10 cellular contexts compared by ENCODE assay signal in genomic region chr4:130233377-130234047, GRCh38.
DNase-seq lines count a peak whose midpoint lies in the region; ATAC-seq lines count a peak whose summit lies in the region.
"Had no signal": no experiment of that assay in that cellular context is flagged by ENCODE, and none has a peak within 500 bp of the region (broad histone marks: within the 10 kb centered on the region; RNA-seq: fewer than 3 reads in every experiment).

No MANE protein-coding gene starts in this region.

- H3K27ac Mint-ChIP-seq in activated CD4-positive, alpha-beta T cell treated with anti-CD3 and anti-CD28 coated beads for 36 hours, result no peak overlapping the region
- H3K27ac Mint-ChIP-seq in activated T-helper 1 cell treated with anti-CD3 and anti-CD28 coated beads, Interleukin-12 subunit alpha, Interleukin-12 subunit beta, Interleukin-2, Interleukin-4 antibody, amounts not matched to agents 30 ng/mL and 10 ng/mL and 1 ng/mL, durations not matched to agents 14 hours and 24 hours and 36 hours, result no peak overlapping the region
- H3K27ac Mint-ChIP-seq: activated naive CD4-positive, alpha-beta T cell treated with anti-CD3 and anti-CD28 coated beads, Interleukin-2, amount 50 U/mL, for 72 hours had no signal

- H3K9me3 Mint-ChIP-seq in activated CD4-positive, alpha-beta T cell treated with anti-CD3 and anti-CD28 coated beads for 36 hours (ENCODE audit: low read depth), result peaks cover 2% of the 10 kb centered on the region
- H3K9me3 Mint-ChIP-seq in activated T-helper 1 cell treated with anti-CD3 and anti-CD28 coated beads, Interleukin-12 subunit alpha, Interleukin-12 subunit beta, Interleukin-2, Interleukin-4 antibody, amounts not matched to agents 30 ng/mL and 10 ng/mL and 1 ng/mL, durations not matched to agents 14 hours and 24 hours and 36 hours, result no peaks in the 10 kb centered on the region

- H3K27me3 Mint-ChIP-seq in activated CD4-positive, alpha-beta T cell treated with anti-CD3 and anti-CD28 coated beads for 36 hours, result no peaks in the 10 kb centered on the region
- no peaks in the 10 kb centered on the region for H3K27me3 Mint-ChIP-seq in activated T-helper 1 cell treated with anti-CD3 and anti-CD28 coated beads, Interleukin-12 subunit alpha, Interleukin-12 subunit beta, Interleukin-2, Interleukin-4 antibody, amounts not matched to agents 30 ng/mL and 10 ng/mL and 1 ng/mL, durations not matched to agents 14 hours and 24 hours and 36 hours (ENCODE audit: insufficient read depth)

- intact Hi-C loops in activated CD4-positive, alpha-beta T cell treated with anti-CD3 and anti-CD28 coated beads for 36 hours (cut with DNase I, micrococcal nuclease), result no loop called here
- intact Hi-C loops in activated T-helper 1 cell treated with anti-CD3 and anti-CD28 coated beads, Interleukin-12 subunit alpha, Interleukin-12 subunit beta, Interleukin-2, Interleukin-4 antibody, amounts not matched to agents 30 ng/mL and 10 ng/mL and 1 ng/mL, durations not matched to agents 14 hours and 24 hours and 36 hours (cut with micrococcal nuclease), result no loop called here

- CTCF ChIA-PET in activated CD4-positive, alpha-beta T cell treated with anti-CD3 and anti-CD28 coated beads for 36 hours (lab: Charles Lee), result no interaction called here

- peak; percentile 66 for ATAC-seq in activated CD4-positive, alpha-beta T cell treated with anti-CD3 and anti-CD28 coated beads for 36 hours
- peak; percentile 99 for ATAC-seq in HG02798 (IDR thresholded peaks at IDR 0.05; ENCODE audit: poor library complexity, unreplicated experiment)
- ATAC-seq: K562 had no signal

- H3K36me3 Mint-ChIP-seq in activated CD4-positive, alpha-beta T cell treated with anti-CD3 and anti-CD28 coated beads for 36 hours (ENCODE audit: low read depth), result no peaks in the 10 kb centered on the region
- no peaks in the 10 kb centered on the region for H3K36me3 Mint-ChIP-seq in activated T-helper 1 cell treated with anti-CD3 and anti-CD28 coated beads, Interleukin-12 subunit alpha, Interleukin-12 subunit beta, Interleukin-2, Interleukin-4 antibody, amounts not matched to agents 30 ng/mL and 10 ng/mL and 1 ng/mL, durations not matched to agents 14 hours and 24 hours and 36 hours (ENCODE audit: low read depth)
- H3K36me3 Mint-ChIP-seq: activated naive CD4-positive, alpha-beta T cell treated with anti-CD3 and anti-CD28 coated beads, Interleukin-2, amount 50 U/mL, for 72 hours had no signal

- peaks cover 5% of the 10 kb centered on the region for H3K4me1 Mint-ChIP-seq in activated CD4-positive, alpha-beta T cell treated with anti-CD3 and anti-CD28 coated beads for 36 hours
- H3K4me1 Mint-ChIP-seq in activated T-helper 1 cell treated with anti-CD3 and anti-CD28 coated beads, Interleukin-12 subunit alpha, Interleukin-12 subunit beta, Interleukin-2, Interleukin-4 antibody, amounts not matched to agents 30 ng/mL and 10 ng/mL and 1 ng/mL, durations not matched to agents 14 hours and 24 hours and 36 hours (ENCODE audit: low read depth), result peaks cover 8% of the 10 kb centered on the region

- no peak overlapping the region for H3K4me3 Mint-ChIP-seq in activated CD4-positive, alpha-beta T cell treated with anti-CD3 and anti-CD28 coated beads for 36 hours
- no peak overlapping the region for H3K4me3 Mint-ChIP-seq in activated T-helper 1 cell treated with anti-CD3 and anti-CD28 coated beads, Interleukin-12 subunit alpha, Interleukin-12 subunit beta, Interleukin-2, Interleukin-4 antibody, amounts not matched to agents 30 ng/mL and 10 ng/mL and 1 ng/mL, durations not matched to agents 14 hours and 24 hours and 36 hours

- DNase-seq in activated CD4-positive, alpha-beta T cell treated with anti-CD3 and anti-CD28 coated beads for 36 hours, result no peak
- DNase-seq in activated CD4-positive, alpha-beta T cell treated with anti-CD3 and anti-CD28 coated beads for 1 hour, result no peak
- DNase-seq in NOMO-1 treated with DMSO at 0.1 percent for 48 hours (lab: John Stamatoyannopoulos, UW; ENCODE audit: unreplicated experiment), result peak; percentile 52
- peak; percentile 12 for DNase-seq in pons (ENCODE audit: low spot score)
- DNase-seq in activated T-helper 1 cell treated with anti-CD3 and anti-CD28 coated beads, Interleukin-12 subunit alpha, Interleukin-12 subunit beta, Interleukin-2, Interleukin-4 antibody, amounts not matched to agents 30 ng/mL and 10 ng/mL and 1 ng/mL, durations not matched to agents 14 hours and 24 hours and 36 hours (ENCODE audit: low spot score), result no peak
- DNase-seq in NCI-H146 (lab: John Stamatoyannopoulos, UW), result no peak
- no peak for DNase-seq in NCI-H82 (lab: John Stamatoyannopoulos, UW)

- POLR2A ChIA-PET in activated CD4-positive, alpha-beta T cell treated with anti-CD3 and anti-CD28 coated beads for 36 hours (lab: Charles Lee), result no interaction called here

Comparison
In these comparisons a context has a peak if more than half of its experiments do, and no peak if none do; other contexts are left out.
1. DNase-seq: peak in NOMO-1 treated with DMSO at 0.1 percent for 48 hours (single experiment) and pons (single experiment); none in activated CD4-positive, alpha-beta T cell treated with anti-CD3 and anti-CD28 coated beads for 36 hours (single experiment), activated CD4-positive, alpha-beta T cell treated with anti-CD3 and anti-CD28 coated beads for 1 hour (single experiment), activated T-helper 1 cell treated with anti-CD3 and anti-CD28 coated beads, Interleukin-12 subunit alpha, Interleukin-12 subunit beta, Interleukin-2, Interleukin-4 antibody, amounts not matched to agents 30 ng/mL and 10 ng/mL and 1 ng/mL, durations not matched to agents 14 hours and 24 hours and 36 hours (single experiment), NCI-H146 (single experiment) and NCI-H82 (single experiment).